In genomic region chr10:89301721-89302445, GRCh38 we compare ENCODE assay signal across 1 cellular context.
TF ChIP-seq lines count a peak whose summit lies in the region.

IFIT2 (plus strand) TSS chr10:89302046; CDS start chr10:89302124, 78 bp downstream.

TF ChIP-seq in HEK293, 187 proteins besides CTCF, POLR2A, EP300 and RAD21 (continued from another document):
- TF ChIP-seq ZNF518A (tag by site-specific recombination; conservative IDR thresholded peaks at IDR 0.05; ENCODE audit: low read depth) (peak; percentile 29; the same call in 1 of the 2 replicates), ZNF514 (tag by site-specific recombination; IDR thresholded peaks at IDR 0.05) (no peak), ZNF335 (tag by site-specific recombination; conservative IDR thresholded peaks at IDR 0.05) (0 out of 2 replicates have a peak, but pooled peaks have one; percentile 34), TRIM28 (IDR thresholded peaks at IDR 0.05; ENCODE audit: borderline replicate concordance, low read length) (0 out of 2 replicates have a peak, but pooled peaks have one; percentile 18), YY2 (tag by site-specific recombination; IDR thresholded peaks at IDR 0.05) (no peak), PRDM1 (tag by site-specific recombination; IDR thresholded peaks at IDR 0.05) (peak; percentile 84), ZBTB48 (tag by site-specific recombination; IDR thresholded peaks at IDR 0.05) (no peak), ZSCAN30 (tag by site-specific recombination; IDR thresholded peaks at IDR 0.05) (0 out of 2 replicates have a peak, but pooled peaks have one; percentile 8)
